In the genomic region with DNA sequence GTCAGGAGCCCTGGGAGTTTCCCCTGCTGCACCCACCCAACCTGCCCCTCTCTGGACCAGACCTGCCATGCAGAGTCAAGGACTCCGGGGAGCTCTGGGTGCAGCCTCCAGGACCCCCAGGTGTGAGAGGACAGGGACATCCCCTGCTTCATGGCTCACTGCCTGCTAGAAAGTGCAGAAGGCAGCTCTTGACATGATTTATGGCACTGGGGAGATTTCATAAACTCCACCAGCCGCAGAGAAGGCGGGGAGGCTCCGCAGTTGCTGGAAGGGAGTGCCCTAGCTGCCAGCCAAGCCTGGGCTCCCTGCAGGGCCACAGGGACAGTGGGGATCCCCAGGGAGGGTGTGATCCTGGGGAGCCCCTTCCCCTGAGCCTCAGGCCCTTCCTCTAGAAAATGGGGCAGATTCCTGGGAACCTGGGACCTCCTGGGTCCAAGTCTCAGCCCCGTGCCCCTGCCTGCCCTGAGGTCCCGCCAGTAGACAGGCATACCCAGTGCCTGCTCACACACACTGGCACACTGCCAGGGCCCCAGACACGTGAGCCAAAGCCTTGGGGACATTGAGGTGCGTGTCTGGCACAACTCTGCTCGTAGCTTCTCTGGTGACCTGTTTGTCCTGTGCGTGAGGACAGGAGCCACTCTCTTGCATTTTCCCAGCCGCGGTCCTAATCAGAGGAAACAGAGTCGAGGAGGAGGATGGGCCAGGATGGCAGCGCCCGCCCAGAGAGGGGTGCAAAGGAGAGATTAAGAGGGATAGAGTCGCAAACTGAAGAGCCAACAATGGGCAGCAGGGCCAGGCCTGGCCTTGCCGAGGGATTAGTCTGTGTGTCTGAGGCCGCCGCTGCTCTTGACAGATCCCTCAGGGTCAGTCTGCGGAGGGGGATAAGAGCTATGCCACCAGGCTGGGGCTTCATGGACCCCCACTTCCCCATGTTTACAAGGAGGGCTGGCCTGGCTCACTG, we compare ENCODE assay signal across 1 cellular context.
TF ChIP-seq lines count a peak whose summit lies in the region.

No MANE protein-coding gene starts in this region.

TF ChIP-seq in GM12878, 131 proteins besides CTCF, POLR2A, EP300 and RAD21:
- peak; percentile 86 for TF ChIP-seq PKNOX1 (IDR thresholded peaks at IDR 0.05)
- TF ChIP-seq YBX1 (IDR thresholded peaks at IDR 0.05): no peak
- TF ChIP-seq MEF2B (IDR thresholded peaks at IDR 0.05; ENCODE audit: partially characterized antibody, poor library complexity, severe bottlenecking): peak; percentile 33
- TF ChIP-seq YY1 (IDR thresholded peaks at IDR 0.05; ENCODE audit: low read depth, low read length): no peak
- TF ChIP-seq, protein P1, sequence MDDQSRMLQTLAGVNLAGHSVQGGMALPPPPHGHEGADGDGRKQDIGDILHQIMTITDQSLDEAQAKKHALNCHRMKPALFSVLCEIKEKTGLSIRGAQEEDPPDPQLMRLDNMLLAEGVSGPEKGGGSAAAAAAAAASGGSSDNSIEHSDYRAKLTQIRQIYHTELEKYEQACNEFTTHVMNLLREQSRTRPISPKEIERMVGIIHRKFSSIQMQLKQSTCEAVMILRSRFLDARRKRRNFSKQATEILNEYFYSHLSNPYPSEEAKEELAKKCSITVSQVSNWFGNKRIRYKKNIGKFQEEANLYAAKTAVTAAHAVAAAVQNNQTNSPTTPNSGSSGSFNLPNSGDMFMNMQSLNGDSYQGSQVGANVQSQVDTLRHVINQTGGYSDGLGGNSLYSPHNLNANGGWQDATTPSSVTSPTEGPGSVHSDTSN (IDR thresholded peaks at IDR 0.05; ENCODE audit: insufficient replicate concordance, low read depth, low read length): peak; percentile 89
- 0 out of 2 replicates have a peak, but pooled peaks have one; percentile 25 for TF ChIP-seq CREM (IDR thresholded peaks at IDR 0.05; ENCODE audit: low read depth)
- peak; percentile 62 for TF ChIP-seq EED (IDR thresholded peaks at IDR 0.05; ENCODE audit: low read depth)
- TF ChIP-seq RUNX3 (IDR thresholded peaks at IDR 0.05; ENCODE audit: low read length): peak; percentile 54; the same call in 1 of the 2 replicates
- TF ChIP-seq, protein P2, sequence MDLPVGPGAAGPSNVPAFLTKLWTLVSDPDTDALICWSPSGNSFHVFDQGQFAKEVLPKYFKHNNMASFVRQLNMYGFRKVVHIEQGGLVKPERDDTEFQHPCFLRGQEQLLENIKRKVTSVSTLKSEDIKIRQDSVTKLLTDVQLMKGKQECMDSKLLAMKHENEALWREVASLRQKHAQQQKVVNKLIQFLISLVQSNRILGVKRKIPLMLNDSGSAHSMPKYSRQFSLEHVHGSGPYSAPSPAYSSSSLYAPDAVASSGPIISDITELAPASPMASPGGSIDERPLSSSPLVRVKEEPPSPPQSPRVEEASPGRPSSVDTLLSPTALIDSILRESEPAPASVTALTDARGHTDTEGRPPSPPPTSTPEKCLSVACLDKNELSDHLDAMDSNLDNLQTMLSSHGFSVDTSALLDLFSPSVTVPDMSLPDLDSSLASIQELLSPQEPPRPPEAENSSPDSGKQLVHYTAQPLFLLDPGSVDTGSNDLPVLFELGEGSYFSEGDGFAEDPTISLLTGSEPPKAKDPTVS (IDR thresholded peaks at IDR 0.05; ENCODE audit: low read depth, low read length): no peak
- TF ChIP-seq POLR2AphosphoS2 (IDR thresholded peaks at IDR 0.05; ENCODE audit: low read depth, low read length): no peak
- TF ChIP-seq CBFB (IDR thresholded peaks at IDR 0.05; ENCODE audit: low read depth): no peak
- TF ChIP-seq CEBPB (IDR thresholded peaks at IDR 0.05; ENCODE audit: borderline replicate concordance in 1 of 2, low read depth in 2 of 2, low read length in 2 of 2): no peak
- TF ChIP-seq USF1 (IDR thresholded peaks at IDR 0.05; ENCODE audit: borderline replicate concordance, extremely low read length, insufficient read depth, low read depth, low read length): peak; percentile 22
- peak in 1 of 2 experiments; percentile 64; a peak in 2 of 4 replicates for TF ChIP-seq BHLHE40 (IDR thresholded peaks at IDR 0.05; ENCODE audit: borderline replicate concordance in 1 of 2, low read depth in 2 of 2, low read length in 1 of 2)
- TF ChIP-seq PAX5 (IDR thresholded peaks at IDR 0.05; ENCODE audit: borderline replicate concordance, low read depth, low read length): peak; percentile 46; the same call in 1 of the 2 replicates
- TF ChIP-seq IKZF1 (conservative IDR thresholded peaks at IDR 0.05): peak; percentile 27
